Comparison of ENCODE assay signal across 20 cellular contexts in the genomic region with DNA sequence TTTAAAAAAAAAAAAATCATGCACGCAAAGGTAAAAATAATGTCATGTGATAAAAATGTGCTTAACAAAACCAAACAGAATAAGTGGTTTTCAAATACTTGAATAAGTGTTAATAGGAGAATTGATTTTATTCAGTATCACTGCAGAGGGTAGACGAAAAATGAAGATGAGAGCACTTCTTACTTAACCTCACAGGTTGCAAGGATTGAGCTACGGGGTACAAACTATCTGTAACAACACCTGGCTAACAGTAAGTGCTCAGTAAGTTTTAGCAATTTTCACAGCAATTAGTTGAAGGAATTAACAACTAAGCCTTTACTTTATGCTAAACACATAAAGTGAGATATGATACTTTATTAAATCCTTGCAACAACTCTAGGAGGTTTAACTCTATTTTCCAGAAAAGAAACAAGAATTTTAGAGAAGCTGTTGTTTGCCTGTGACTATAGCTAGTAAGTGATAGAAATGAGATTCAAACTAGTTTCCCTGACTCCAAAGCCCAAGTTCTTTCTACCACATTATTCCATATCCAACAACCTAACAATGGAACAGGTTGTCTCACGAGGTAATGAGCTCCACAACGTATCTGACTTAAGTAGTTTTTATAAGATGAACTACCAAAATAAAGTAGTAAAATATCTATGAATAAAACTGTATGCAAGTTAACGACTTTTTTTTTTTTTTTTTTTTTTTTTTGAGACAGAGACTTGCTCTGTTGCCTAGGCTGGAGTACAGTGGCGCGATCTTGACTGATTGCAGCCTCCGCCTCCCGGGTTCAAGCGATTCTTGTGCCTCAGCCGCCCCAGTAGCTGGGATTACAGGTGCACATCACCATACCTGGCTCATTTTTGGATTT. TPM values are rescaled to one million over a fixed set of nuclear protein-coding genes. Genes with fewer than 3 reads are reported as not detected.
DNase-seq lines count a peak whose midpoint lies in the region; ATAC-seq and TF ChIP-seq lines count a peak whose summit lies in the region.
"Had no signal": no experiment of that assay in that cellular context is flagged by ENCODE, and none has a peak within 500 bp of the region (broad histone marks: within the 10 kb centered on the region; RNA-seq: fewer than 3 reads in every experiment).

No MANE protein-coding gene starts in this region.

- H3K4me1 Mint-ChIP-seq in neural crest cell, result peaks cover 43% of the 10 kb centered on the region

- H3K27ac Mint-ChIP-seq in neural crest cell (ENCODE audit: unreplicated experiment), result no peak overlapping the region
- H3K27ac Mint-ChIP-seq: CD8-positive, alpha-beta T cell had no signal

- intact Hi-C loops in gastrocnemius medialis (cut with DNase I; ENCODE audit: low total_unique reads), result loop anchor here (5.0 kb wide), 2 partner anchors 42 to 57 kb away; no protein-coding TSS in a partner anchor

- H3K36me3 ChIP-seq in DND-41 (ENCODE audit: insufficient read depth, low read length) (peaks cover 24% of the 10 kb centered on the region), Loucy (ENCODE audit: insufficient read depth, low read length) (no peaks in the 10 kb centered on the region), SU-DHL-6 (ENCODE audit: low read length) (peaks cover 29% of the 10 kb centered on the region), gastrocnemius medialis (peaks cover 0 to 6% of the 10 kb centered on the region in 2 donors)

- ATAC-seq in DND-41 (ENCODE audit: insufficient read depth, low read depth) (no peak), gastrocnemius medialis (no peak)
- ATAC-seq: A549; CD8-positive, alpha-beta T cell; HCT116; PC-3 had no signal

- H3K4me3 ChIP-seq in DND-41 (ENCODE audit: low read depth in 1 of 2, low read length in 2 of 2), result no peak overlapping the region
- H3K4me3 ChIP-seq in Loucy (ENCODE audit: low read length, poor library complexity, severe bottlenecking), result peak overlapping the region; percentile 96
- peak overlapping the region; percentile 8 for H3K4me3 ChIP-seq in SU-DHL-6 (ENCODE audit: insufficient read depth, low read length, poor library complexity, severe bottlenecking)
- no peak overlapping the region for H3K4me3 ChIP-seq in gastrocnemius medialis
- H3K4me3 ChIP-seq: A549, BLaER1 had no signal

- H3K4me3 Mint-ChIP-seq in neural crest cell, result peak overlapping the region; percentile 61
- H3K4me3 Mint-ChIP-seq: CD8-positive, alpha-beta T cell had no signal

- peaks cover 93% of the 10 kb centered on the region for H3K79me2 ChIP-seq in DND-41 (ENCODE audit: insufficient read depth, low read length)
- peaks cover 92% of the 10 kb centered on the region for H3K79me2 ChIP-seq in Loucy (ENCODE audit: insufficient read depth, low read length)
- H3K79me2 ChIP-seq in SU-DHL-6 (ENCODE audit: insufficient read depth, low read length), result peaks cover 92% of the 10 kb centered on the region

- H3K27ac ChIP-seq in DND-41 (ENCODE audit: low read length), result no peak overlapping the region
- peak overlapping the region; percentile 81 for H3K27ac ChIP-seq in SU-DHL-6 (ENCODE audit: low read depth, low read length)
- no peak overlapping the region for H3K27ac ChIP-seq in gastrocnemius medialis
- H3K27ac ChIP-seq: A549, BLaER1, RWPE1 had no signal

- in situ Hi-C loops in gastrocnemius medialis (cut with MboI; ENCODE audit: low sequenced_read_pairs in 4 of 4), result no loop called here

- no peaks in the 10 kb centered on the region for H3K9me3 Mint-ChIP-seq in neural crest cell
- H3K9me3 Mint-ChIP-seq: CD8-positive, alpha-beta T cell had no signal

- no peak for TF ChIP-seq POLR2A in gastrocnemius medialis (IDR thresholded peaks at IDR 0.05)

- H3F3A ChIP-seq in Loucy (ENCODE audit: low read depth) (no peaks in the 10 kb centered on the region; the same call in 1 of the 2 replicates), SU-DHL-6 (ENCODE audit: insufficient read depth) (peaks cover 34% of the 10 kb centered on the region)

- TF ChIP-seq CTCF in DND-41 (IDR thresholded peaks at IDR 0.05; ENCODE audit: borderline replicate concordance, extremely low read depth, low read length, poor library complexity, severe bottlenecking) (no peak), Loucy (conservative IDR thresholded peaks at IDR 0.05; ENCODE audit: low read length) (no peak), SU-DHL-6 (IDR thresholded peaks at IDR 0.05; ENCODE audit: insufficient read depth, low read length, poor library complexity, severe bottlenecking) (no peak), neural crest cell (conservative IDR thresholded peaks at IDR 0.05) (no peak), gastrocnemius medialis (IDR thresholded peaks at IDR 0.05 in 4 of 5, conservative IDR thresholded peaks at IDR 0.05 in 1 of 5) (no peak)

- no peaks in the 10 kb centered on the region for H3K36me3 Mint-ChIP-seq in neural crest cell (ENCODE audit: low read depth)

- H4K20me1 ChIP-seq in DND-41 (ENCODE audit: insufficient read depth, low read length) (peaks cover 39% of the 10 kb centered on the region; the same call in 1 of the 2 replicates), Loucy (ENCODE audit: insufficient read depth, low read length, poor library complexity, severe bottlenecking) (peaks cover 77% of the 10 kb centered on the region), SU-DHL-6 (ENCODE audit: low read depth, low read length) (peaks cover 19% of the 10 kb centered on the region)

- H3K4me2 ChIP-seq in DND-41 (ENCODE audit: insufficient read depth, low read length) (peak overlapping the region; percentile 31; the same call in 1 of the 2 replicates), Loucy (ENCODE audit: low read depth, low read length, poor library complexity, severe bottlenecking) (peak overlapping the region; percentile 97), SU-DHL-6 (ENCODE audit: low read depth, low read length, poor library complexity, severe bottlenecking) (peak overlapping the region; percentile 98)
- H3K4me2 ChIP-seq: A549, BLaER1 had no signal

- H3K9ac ChIP-seq in DND-41 (ENCODE audit: low read depth, low read length) (no peak overlapping the region), Loucy (ENCODE audit: low read depth, low read length, poor library complexity, severe bottlenecking) (peak overlapping the region; percentile 25), SU-DHL-6 (ENCODE audit: low read length) (peak overlapping the region; percentile 89)
- H3K9ac ChIP-seq: BLaER1 had no signal

- H3K4me1 ChIP-seq in DND-41 (ENCODE audit: insufficient read depth, low read length) (peaks cover 57% of the 10 kb centered on the region), Loucy (ENCODE audit: insufficient read depth, low read length, poor library complexity, severe bottlenecking) (peaks cover 71% of the 10 kb centered on the region), gastrocnemius medialis (peaks cover 61 to 62% of the 10 kb centered on the region in 2 donors)

- H3K9me3 ChIP-seq in DND-41 (ENCODE audit: insufficient read depth, low read length, severe bottlenecking) (no peaks in the 10 kb centered on the region), Loucy (ENCODE audit: insufficient read depth, low read depth, low read length) (no peaks in the 10 kb centered on the region), SU-DHL-6 (ENCODE audit: insufficient read depth, low read length) (no peaks in the 10 kb centered on the region), gastrocnemius medialis (no peaks in the 10 kb centered on the region)
- H3K9me3 ChIP-seq: A549, BLaER1 had no signal

- H3K27me3 ChIP-seq in DND-41 (ENCODE audit: insufficient read depth, low read length, poor library complexity) (peaks cover 3% of the 10 kb centered on the region), Loucy (ENCODE audit: insufficient read depth, low read length, poor library complexity, severe bottlenecking) (no peaks in the 10 kb centered on the region), SU-DHL-6 (ENCODE audit: low read length) (no peaks in the 10 kb centered on the region), gastrocnemius medialis (no peaks in the 10 kb centered on the region)

- no peaks in the 10 kb centered on the region for H3K9me2 ChIP-seq in Loucy (replicated peaks; ENCODE audit: low read depth, low read length)
- no peaks in the 10 kb centered on the region for H3K9me2 ChIP-seq in SU-DHL-6 (replicated peaks; ENCODE audit: insufficient read depth, low read length)

- H3K27me3 Mint-ChIP-seq in neural crest cell (ENCODE audit: low read depth), result peaks cover 8% of the 10 kb centered on the region

- DNase-seq in DND-41 (no peak), neural crest cell (ENCODE audit: low read depth, low spot score) (no peak), Kasumi-1 (lab: John Stamatoyannopoulos, UW) (no peak), superior temporal gyrus (ENCODE audit: extremely low spot score) (no peak), gastrocnemius medialis (no peak)
- DNase-seq: Calu3; CD8-positive, alpha-beta T cell; GOT3; KG1; NCI-H1092 treated with DMSO at 0.1 percent for 48 hours; NCI-H2081; PC-3; SIG-M5 had no signal

- H2AFZ ChIP-seq in DND-41 (ENCODE audit: low read depth, low read length), result no peak overlapping the region
- no peak overlapping the region for H2AFZ ChIP-seq in Loucy (ENCODE audit: low read length)
- no peak overlapping the region for H2AFZ ChIP-seq in SU-DHL-6 (ENCODE audit: low read depth, low read length, severe bottlenecking)

RNA-seq across cellular contexts. Expression of gene PRKD3, which starts 4.7 kb away (rescaled TPM):
- total RNA-seq in neural crest cell, result 62.6 and 68.3 TPM in 2 replicates
- 10 to 100 TPM; 11.0 to 34.4 (median 14.9) TPM for total RNA-seq in gastrocnemius medialis

RNA-seq across cellular contexts. Expression of gene QPCT, which starts 24.4 kb away (rescaled TPM):
- total RNA-seq in neural crest cell (not detected in 2 replicates), gastrocnemius medialis (1 to 10 TPM; 1.5 to 6.4 (median 4.7) TPM)
- total RNA-seq: MCF 10A, PC-3 had no signal

Comparison
In these comparisons a context has a peak if more than half of its experiments do, and no peak if none do; other contexts are left out.
1. H3K4me2 ChIP-seq: peak in every context shown above with its lines; median percentile 98 in SU-DHL-6; 97 in Loucy; 31 in DND-41.
2. H3K4me3 ChIP-seq: peak in Loucy (single experiment) and SU-DHL-6 (single experiment); none in DND-41 (0 of 2) and gastrocnemius medialis (0 of 4).